In the genomic region with DNA sequence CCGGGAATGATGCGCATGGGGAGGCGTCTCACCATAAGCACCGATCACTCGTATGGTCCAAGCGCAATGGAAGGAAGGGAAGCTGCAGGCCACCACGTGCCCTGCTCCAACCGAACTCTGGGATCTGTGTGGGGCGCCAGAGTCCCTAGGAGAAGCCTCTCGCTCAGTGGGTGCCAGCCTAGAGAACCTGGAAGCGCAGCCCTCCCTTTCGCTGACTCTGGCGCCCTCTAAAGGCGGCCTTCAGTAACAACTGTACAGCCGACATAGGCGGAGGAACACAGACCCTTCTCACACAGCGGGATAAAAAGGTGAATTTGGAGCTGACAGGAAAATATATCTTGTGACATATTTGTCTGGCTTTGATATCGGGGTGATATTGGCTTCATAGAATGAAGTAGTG, we compare ENCODE assay signal across 8 cellular contexts.
DNase-seq lines count a peak whose midpoint lies in the region; ATAC-seq and TF ChIP-seq lines count a peak whose summit lies in the region.

No MANE protein-coding gene starts in this region.

- intact Hi-C loops in PC-3 (cut with micrococcal nuclease) = loop anchor here (1.0 kb wide), 1 partner anchor 112 kb away; no protein-coding TSS in a partner anchor
- intact Hi-C loops in heart left ventricle (cut with DNase I) = loop anchor here in 2 of 10 donors (2.0 to 10.0 kb wide), 2 partner anchors 112 kb away; no protein-coding TSS in a partner anchor

- H3K9me3 ChIP-seq in PC-3 (ENCODE audit: low read length) = no peaks in the 10 kb centered on the region
- H3K9me3 ChIP-seq in heart left ventricle = no peaks in the 10 kb centered on the region

- POLR2A ChIA-PET in PC-3 (lab: Charles Lee; ENCODE audit: unreplicated experiment) = no interaction called here

- WGBS in heart left ventricle, 4 donors = 25 to 57% (median 49%) methylated on average over 18 of the region's 18 CpGs

- H3K79me2 ChIP-seq in PC-3 (ENCODE audit: low read length) = no peaks in the 10 kb centered on the region

- TF ChIP-seq CTCF in PC-3 (conservative IDR thresholded peaks at IDR 0.05; ENCODE audit: low read depth, low read length) (peak; percentile 72), heart left ventricle (IDR thresholded peaks at IDR 0.05) (peak in 11 of 12 donors; percentile 22 to 63 (median 47))

- BruUV-seq in PC-3 (replicated peaks; lab: Mats Ljungman, UMichigan) = no TSS peak

- DNase-seq in D341Med (ENCODE audit: low spot score) (peak; percentile 66), PC-3 (peak; percentile 58), heart left ventricle (peak in 4 of 5 donors; percentile 18 to 38 (median 28))
- peak; percentile 4 to 9 for DNase-seq in activated T-helper 1 cell treated with anti-CD3 and anti-CD28 coated beads, Interleukin-2, amount 50 U/mL, for 16 hours (ENCODE audit: low read depth in 1 of 2, low spot score in 1 of 2)
- peak; percentile 35 for DNase-seq in stimulated activated CD4-positive, alpha-beta T cell treated with anti-CD3 and anti-CD28 coated beads, Interleukin-1b, Interleukin-23, amount 100 ng/mL, for 48 hours

- CTCF ChIA-PET in PC-3 (lab: Charles Lee) = no interaction called here

- H3F3A ChIP-seq in PC-3 (ENCODE audit: low read length, unreplicated experiment) = no peaks in the 10 kb centered on the region

- TF ChIP-seq POLR2A in heart left ventricle (IDR thresholded peaks at IDR 0.05) = no peak

- H3K9ac ChIP-seq in PC-3 (ENCODE audit: low read length) = no peak overlapping the region

- H3K27me3 ChIP-seq in PC-3 (ENCODE audit: low read length) (no peaks in the 10 kb centered on the region), heart left ventricle (peaks cover 0 to 19% (median 0%) of the 10 kb centered on the region in 9 donors)

- H2AFZ ChIP-seq in PC-3 (ENCODE audit: low read length) = no peak overlapping the region

- peak; percentile 50 for ATAC-seq in HG02870 (IDR thresholded peaks at IDR 0.05; ENCODE audit: unreplicated experiment)
- peak; percentile 80 for ATAC-seq in PC-3
- peak in 3 of 4 donors; percentile 28 to 59 (median 52) for ATAC-seq in heart left ventricle
- no peak for ATAC-seq in GM21360 (IDR thresholded peaks at IDR 0.05; ENCODE audit: unreplicated experiment)
- no peak for ATAC-seq in GM18520 (IDR thresholded peaks at IDR 0.05; ENCODE audit: unreplicated experiment)

- no peak overlapping the region for H3K27ac ChIP-seq in PC-3 (ENCODE audit: low read length)
- H3K27ac ChIP-seq in heart left ventricle = no peak overlapping the region

- H3K36me3 ChIP-seq in PC-3 (ENCODE audit: low read depth, low read length) (no peaks in the 10 kb centered on the region), heart left ventricle (no peaks in the 10 kb centered on the region)

- peak overlapping the region; percentile 44 for H3K4me2 ChIP-seq in PC-3 (ENCODE audit: low read length)

- H4K20me1 ChIP-seq in PC-3 (ENCODE audit: low read length) = no peaks in the 10 kb centered on the region

- H3K4me1 ChIP-seq in PC-3 (ENCODE audit: insufficient read depth, low read length) = no peaks in the 10 kb centered on the region
- no peaks in the 10 kb centered on the region for H3K4me1 ChIP-seq in heart left ventricle

- no peaks in the 10 kb centered on the region for H3K9me2 ChIP-seq in PC-3 (replicated peaks; ENCODE audit: low read length)

- H3K4me3 ChIP-seq in PC-3 (ENCODE audit: low read length) (no peak overlapping the region), heart left ventricle (no peak overlapping the region)

Comparison
In these comparisons a context has a peak if more than half of its experiments do, and no peak if none do; other contexts are left out.
1. DNase-seq: peak in every context shown above with its lines; median percentile 66 in D341Med; 58 in PC-3; 35 in stimulated activated CD4-positive, alpha-beta T cell treated with anti-CD3 and anti-CD28 coated beads, Interleukin-1b, Interleukin-23, amount 100 ng/mL, for 48 hours; 28 in heart left ventricle; 6 in activated T-helper 1 cell treated with anti-CD3 and anti-CD28 coated beads, Interleukin-2, amount 50 U/mL, for 16 hours.
2. ATAC-seq: peak in HG02870 (single experiment), PC-3 (single experiment) and heart left ventricle (3 of 4); none in GM21360 (single experiment) and GM18520 (single experiment).